In genomic region chr21:41612674-41613250, GRCh38 we compare ENCODE assay signal across 8 cellular contexts.
DNase-seq lines count a peak whose midpoint lies in the region; ATAC-seq, FAIRE-seq and TF ChIP-seq lines count a peak whose summit lies in the region.

No MANE protein-coding gene starts in this region.

- POLR2A ChIA-PET in Panc1 (lab: Charles Lee), result interaction anchor here (0.9 to 1.7 kb wide), 4 partner anchors 66 to 320 kb away, joined by 3 to 7 read pairs (median 4); no protein-coding TSS in a partner anchor

- DNase-seq in AG09319 (ENCODE audit: extremely low read depth, low read depth) (peak; percentile 97), GM18507 (ENCODE audit: extremely low spot score, insufficient read length, low read depth) (peak; percentile 18), Panc1 (ENCODE audit: low read depth, low spot score) (no peak), cerebellum (ENCODE audit: low spot score) (peak; percentile 44), kidney glomerular epithelial cell (lab: John Stamatoyannopoulos, UW) (peak; percentile 44), HCEC 1CT (no peak)
- peak; percentile 22 to 39 for DNase-seq in stimulated activated CD4-positive, alpha-beta T cell treated with anti-CD3 and anti-CD28 coated beads, Interleukin-2, amount 100 ng/mL, for 24 hours
- DNase-seq in activated effector memory CD4-positive, alpha-beta T cell treated with anti-CD3 and anti-CD28 coated beads, Interleukin-2, amount 50 U/mL, for 16 hours, result no peak

- peaks cover 57% of the 10 kb centered on the region for H3K4me1 ChIP-seq in Panc1 (ENCODE audit: control insufficient read depth, insufficient read depth, low read length)

- H3K27me3 ChIP-seq in Panc1 (ENCODE audit: control insufficient read depth, insufficient read depth, low read length), result no peaks in the 10 kb centered on the region

- H3K36me3 ChIP-seq in Panc1 (ENCODE audit: control insufficient read depth, insufficient read depth, low read length), result no peaks in the 10 kb centered on the region

- in situ Hi-C loops in Panc1 (cut with HindIII; ENCODE audit: low pct_unique_long_range_greater_than_20kb, low sequenced_read_pairs), result loop anchor here (25.0 kb wide), 1 partner anchor 150 kb away; the partner anchor contains the start of gene RIPK4

- H3K27ac ChIP-seq in Panc1 (ENCODE audit: low read length), result peak overlapping the region; percentile 97

- H3K4me3 ChIP-seq in Panc1 (ENCODE audit: low read depth in 2 of 2, low read length in 2 of 2), result peak overlapping the region in 1 of 2 experiments; percentile 20; a peak in 2 of 4 replicates

- CTCF ChIA-PET in Panc1 (lab: Charles Lee), result interaction anchor here (0.5 to 2.6 kb wide), 27 partner anchors 29 to 520 kb away, joined by 3 to 42 read pairs (median 5); no protein-coding TSS in a partner anchor

- no peak for FAIRE-seq in GM18507 (lab: Jason Lieb, UNC)

- H3K9me3 ChIP-seq in Panc1 (ENCODE audit: control insufficient read depth, insufficient read depth, low read depth, low read length), result no peaks in the 10 kb centered on the region

- BruUV-seq in Panc1 (replicated peaks; lab: Mats Ljungman, UMichigan), result no TSS peak

- peak; percentile 85 for ATAC-seq in Panc1

- intact Hi-C loops in Panc1 (cut with micrococcal nuclease; ENCODE audit: unreplicated experiment), result loop anchor here (1.0 to 5.0 kb wide), 4 partner anchors 66 to 205 kb away; no protein-coding TSS in a partner anchor

- TF ChIP-seq CTCF in AG09319 (IDR thresholded peaks at IDR 0.05; ENCODE audit: low read depth, low read length) (peak; percentile 73), Panc1 (IDR thresholded peaks at IDR 0.05) (peak; percentile 85)

Comparison
In these comparisons a context has a peak if more than half of its experiments do, and no peak if none do; other contexts are left out.
1. DNase-seq: peak in AG09319 (single experiment), GM18507 (single experiment), cerebellum (single experiment), kidney glomerular epithelial cell (single experiment) and stimulated activated CD4-positive, alpha-beta T cell treated with anti-CD3 and anti-CD28 coated beads, Interleukin-2, amount 100 ng/mL, for 24 hours (2 of 2); none in Panc1 (single experiment), HCEC 1CT (single experiment) and activated effector memory CD4-positive, alpha-beta T cell treated with anti-CD3 and anti-CD28 coated beads, Interleukin-2, amount 50 U/mL, for 16 hours (single experiment).